1 cellular context compared by ENCODE assay signal in genomic region chr5:158958048-158958994, GRCh38.
TF ChIP-seq lines count a peak whose summit lies in the region.

No MANE protein-coding gene starts in this region.

TF ChIP-seq in H1, 55 proteins besides CTCF, POLR2A, EP300 and RAD21 (continued from another document):
- peak in 1 of 2 experiments; percentile 84 for TF ChIP-seq BCL11A (IDR thresholded peaks at IDR 0.05; ENCODE audit: low read depth in 2 of 2, low read length in 2 of 2)
- TF ChIP-seq TEAD4 (IDR thresholded peaks at IDR 0.05; ENCODE audit: low read depth, low read length), result peak; percentile 43; the same call in 1 of the 2 replicates
- TF ChIP-seq POU5F1 (IDR thresholded peaks at IDR 0.05; ENCODE audit: low read depth, low read length), result peak; percentile 81; the same call in 1 of the 2 replicates
- no peak; the same call in 1 of the 2 replicates for TF ChIP-seq E2F6 (IDR thresholded peaks at IDR 0.05)
- TF ChIP-seq BRCA1 (IDR thresholded peaks at IDR 0.05; ENCODE audit: low read depth, low read length), result no peak
- TF ChIP-seq SP4 (IDR thresholded peaks at IDR 0.05; ENCODE audit: low read length), result no peak
- peak; percentile 76 for TF ChIP-seq NANOG (IDR thresholded peaks at IDR 0.05; ENCODE audit: insufficient read depth, low read depth, low read length, poor library complexity, severe bottlenecking)
- peak; percentile 57 to 66; a peak in 2 of 4 replicates for TF ChIP-seq HDAC2 (IDR thresholded peaks at IDR 0.05; ENCODE audit: borderline replicate concordance in 1 of 2, low read depth in 2 of 2, low read length in 2 of 2)
- peak; percentile 73; the same call in 1 of the 2 replicates for TF ChIP-seq TCF12 (IDR thresholded peaks at IDR 0.05; ENCODE audit: low read depth, low read length)
- TF ChIP-seq SIN3A (conservative IDR thresholded peaks at IDR 0.05 in 1 of 2, IDR thresholded peaks at IDR 0.05 in 1 of 2; ENCODE audit: low read depth in 1 of 2, low read length in 2 of 2), result peak; percentile 81 to 91; a peak in 2 of 4 replicates
- TF ChIP-seq POLR2AphosphoS5 (IDR thresholded peaks at IDR 0.05; ENCODE audit: low read depth, low read length), result peak; percentile 56; the same call in 1 of the 2 replicates
- TF ChIP-seq CTBP2 (IDR thresholded peaks at IDR 0.05; ENCODE audit: borderline replicate concordance, insufficient read depth, insufficient read length, low read length), result no peak
- TF ChIP-seq CBX5 (IDR thresholded peaks at IDR 0.05; ENCODE audit: low read depth, low read length), result no peak
- peak; percentile 51; the same call in 1 of the 2 replicates for TF ChIP-seq EGR1 (IDR thresholded peaks at IDR 0.05; ENCODE audit: borderline replicate concordance, low read depth, low read length)
- TF ChIP-seq CREB1 (IDR thresholded peaks at IDR 0.05), result peak; percentile 36; the same call in 1 of the 2 replicates
- TF ChIP-seq GTF2F1 (IDR thresholded peaks at IDR 0.05; ENCODE audit: borderline replicate concordance, low read depth, low read length), result no peak
- peak; percentile 93 for TF ChIP-seq CEBPB (IDR thresholded peaks at IDR 0.05; ENCODE audit: low read depth, low read length)
- no peak for TF ChIP-seq CBX8 (IDR thresholded peaks at IDR 0.05; ENCODE audit: borderline replicate concordance, low read depth, low read length)
- no peak for TF ChIP-seq TAF7 (optimal IDR thresholded peaks at IDR 0.05; ENCODE audit: borderline replicate concordance, low read depth, low read length)
- TF ChIP-seq CHD7 (IDR thresholded peaks at IDR 0.05; ENCODE audit: insufficient replicate concordance, low read length), result peak; percentile 65
